ENCODE assay signal across 8 cellular contexts in the genomic region with DNA sequence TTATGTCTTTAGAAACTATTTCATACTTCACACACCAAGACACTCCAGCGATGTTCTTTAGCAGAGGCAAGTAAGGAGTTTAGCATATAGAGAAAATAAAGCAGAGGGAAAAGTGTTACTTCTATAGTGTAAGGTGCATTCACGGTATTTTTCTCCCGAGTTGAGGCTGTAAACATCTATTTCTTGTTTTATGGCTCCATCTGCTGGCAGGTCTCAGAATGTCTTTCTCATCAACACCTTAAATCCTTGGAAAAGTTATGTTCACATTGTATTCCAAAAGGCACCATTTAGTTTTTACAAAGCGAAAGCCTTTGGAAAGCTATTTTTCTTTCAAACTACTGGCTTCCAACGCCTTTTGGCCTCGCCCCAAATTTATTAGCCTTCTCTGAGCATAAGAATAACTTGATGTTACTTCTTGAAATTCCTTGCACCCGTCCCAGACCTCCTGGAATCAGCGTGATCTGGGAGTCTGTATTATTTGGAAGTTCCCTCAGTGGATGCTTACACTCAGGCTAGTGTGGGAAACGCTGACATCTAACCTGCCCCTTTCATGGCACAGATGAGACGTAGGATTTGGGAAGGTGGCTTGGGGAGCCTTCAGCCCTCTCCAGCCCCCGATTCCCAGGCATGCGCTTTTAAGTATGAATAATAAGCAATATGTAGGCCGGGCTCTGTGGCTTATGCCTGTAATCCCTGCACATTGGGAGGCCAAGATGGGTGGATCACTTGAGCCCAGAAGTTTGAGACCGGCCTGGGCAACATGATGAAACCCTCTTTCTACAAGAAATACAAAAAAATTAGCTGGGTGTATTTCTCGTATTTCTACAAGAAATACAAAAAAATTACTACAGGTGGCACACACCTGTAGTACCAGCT. TPM values are rescaled to one million over a fixed set of nuclear protein-coding genes. Genes with fewer than 3 reads are reported as not detected.
DNase-seq lines count a peak whose midpoint lies in the region; ATAC-seq lines count a peak whose summit lies in the region.

No MANE protein-coding gene starts in this region.

- no peak for ATAC-seq in GM18858 (IDR thresholded peaks at IDR 0.05; ENCODE audit: unreplicated experiment)

- DNase-seq in SIG-M5 treated with dmso at 0.1 percent for 504 hours (lab: John Stamatoyannopoulos, UW; ENCODE audit: unreplicated experiment) (peak; percentile 58), SIG-M5 (lab: John Stamatoyannopoulos, UW) (no peak), HuH-7 (ENCODE audit: low spot score) (peak; percentile 39), OCI-M1 (lab: John Stamatoyannopoulos, UW) (peak; percentile 72), dermis microvascular lymphatic vessel endothelial cell (ENCODE audit: low read depth in 2 of 2) (peak; percentile 65), mucosa of gallbladder (ENCODE audit: low spot score) (peak; percentile 69), D341Med (ENCODE audit: low spot score) (no peak)

RNA-seq across cellular contexts. Expression of a gene that starts 1.9 kb away (rescaled TPM):
- total RNA-seq in dermis microvascular lymphatic vessel endothelial cell (under 0.01 TPM in 1 of 2 replicates, not detected in the other), mucosa of gallbladder (0.12 TPM)

Comparison
In these comparisons a context has a peak if more than half of its experiments do, and no peak if none do; other contexts are left out.
1. DNase-seq: peak in SIG-M5 treated with dmso at 0.1 percent for 504 hours (single experiment), HuH-7 (single experiment), OCI-M1 (single experiment), dermis microvascular lymphatic vessel endothelial cell (2 of 2) and mucosa of gallbladder (single experiment); none in SIG-M5 (single experiment) and D341Med (single experiment).